Comparison of ENCODE assay signal across 6 cellular contexts in genomic region chr2:159787647-159788046, GRCh38. TPM values are rescaled to one million over a fixed set of nuclear protein-coding genes. Genes with fewer than 3 reads are reported as not detected.
DNase-seq lines count a peak whose midpoint lies in the region; ATAC-seq and TF ChIP-seq lines count a peak whose summit lies in the region.
"Not testable (repeated sequence)": the region's sequence is repeated elsewhere in the genome, so short reads cannot be mapped to it uniquely, and the experiment has no call there.

No MANE protein-coding gene starts in this region.

- not testable (repeated sequence) for H4K8ac ChIP-seq in trophoblast cell (ENCODE audit: low read depth, low read length)

- peaks cover 19% of the 10 kb centered on the region for H3K4me1 ChIP-seq in GM23338 (ENCODE audit: insufficient read depth)
- H3K4me1 ChIP-seq in HUES64 (ENCODE audit: insufficient read depth, low read length) = peaks cover 16% of the 10 kb centered on the region
- H3K4me1 ChIP-seq in left lung = peaks cover 0 to 77% of the 10 kb centered on the region in 2 donors
- not testable (repeated sequence) for H3K4me1 ChIP-seq in trophoblast cell (ENCODE audit: control insufficient read depth in 1 of 2, insufficient read depth in 2 of 2, low read length in 2 of 2)

- not testable (repeated sequence) for H3K79me1 ChIP-seq in trophoblast cell (ENCODE audit: low read length)

- not testable (repeated sequence) for H3F3A ChIP-seq in GM23338 (replicated peaks; ENCODE audit: low read depth)

- H4K20me1 ChIP-seq in GM23338 (replicated peaks; ENCODE audit: insufficient read depth) = not testable (repeated sequence)

- H3K9me3 Mint-ChIP-seq in GM23338; activated T-cell treated with anti-CD3 and anti-CD28 coated beads, Interleukin-2, amount 50 U/mL, for 72 hours: not testable (repeated sequence)

- H3K36me3 ChIP-seq in GM23338 (ENCODE audit: insufficient read depth); HUES64 (ENCODE audit: insufficient read depth, low read length); left lung; trophoblast cell (ENCODE audit: control insufficient read depth in 1 of 2, insufficient read depth in 2 of 2, low read length in 2 of 2): not testable (repeated sequence)

- not testable (repeated sequence) for H2BK120ac ChIP-seq in trophoblast cell (ENCODE audit: insufficient read depth, low read length, poor library complexity)

- H3K27me3 Mint-ChIP-seq in GM23338 (ENCODE audit: insufficient read depth, low read depth, poor library complexity); activated T-cell treated with anti-CD3 and anti-CD28 coated beads, Interleukin-2, amount 50 U/mL, for 72 hours (ENCODE audit: low read depth): not testable (repeated sequence)

- not testable (repeated sequence) for H2AK5ac ChIP-seq in trophoblast cell (ENCODE audit: low read length)

- not testable (repeated sequence) for H2BK12ac ChIP-seq in trophoblast cell (ENCODE audit: low read length)

- not testable (repeated sequence) for H3K23ac ChIP-seq in trophoblast cell (ENCODE audit: low read length)

- H2AFZ ChIP-seq in GM23338; trophoblast cell (ENCODE audit: insufficient read depth, low read length, poor library complexity): not testable (repeated sequence)

- H3K4me2 ChIP-seq in GM23338 = peak overlapping the region; percentile 45
- H3K4me2 ChIP-seq in trophoblast cell (ENCODE audit: low read length) = not testable (repeated sequence)

- not testable (repeated sequence) for DNase-seq in GM23338 (ENCODE audit: low spot score); activated T-cell treated with anti-CD3 and anti-CD28 coated beads, Interleukin-2, amount 50 U/mL, for 72 hours; epithelial cell of prostate (ENCODE audit: low read depth, low spot score); left lung
- peak; percentile 25 to 42 for DNase-seq in trophoblast cell

- not testable (repeated sequence) for H3K36me3 Mint-ChIP-seq in GM23338 (ENCODE audit: low read depth); activated T-cell treated with anti-CD3 and anti-CD28 coated beads, Interleukin-2, amount 50 U/mL, for 72 hours (ENCODE audit: insufficient read depth in 2 of 2)

- not testable (repeated sequence) for H4K12ac ChIP-seq in trophoblast cell (ENCODE audit: low read depth, low read length)

- H3K18ac ChIP-seq in trophoblast cell (ENCODE audit: low read length) = not testable (repeated sequence)

- H3K4me3 Mint-ChIP-seq in GM23338 = peak overlapping the region; percentile 23; the same call in 2 of the 3 replicates
- not testable (repeated sequence) for H3K4me3 Mint-ChIP-seq in activated T-cell treated with anti-CD3 and anti-CD28 coated beads, Interleukin-2, amount 50 U/mL, for 72 hours

- not testable (repeated sequence) for H3K79me2 ChIP-seq in GM23338 (replicated peaks; ENCODE audit: insufficient read depth); trophoblast cell (ENCODE audit: control insufficient read depth, insufficient read depth, low read length, poor library complexity)

- peak; percentile 64 for ATAC-seq in GM23338
- ATAC-seq in activated T-cell treated with anti-CD3 and anti-CD28 coated beads, Interleukin-2, amount 50 U/mL, for 72 hours (replicated peaks in 1 of 2) = not testable (repeated sequence)
- ATAC-seq in left lung = peak; percentile 41

- H3K27me3 ChIP-seq in GM23338 (ENCODE audit: insufficient read depth); HUES64 (ENCODE audit: insufficient read depth, low read length); left lung; trophoblast cell (ENCODE audit: insufficient read depth, low read length): not testable (repeated sequence)

- H4K91ac ChIP-seq in trophoblast cell (ENCODE audit: low read depth, low read length) = not testable (repeated sequence)

- not testable (repeated sequence) for H3K4ac ChIP-seq in trophoblast cell (ENCODE audit: low read depth, low read length)

- intact Hi-C loops in left lung (cut with DNase I) = not testable (repeated sequence)

- H3K4me3 ChIP-seq in GM23338; HUES64 (ENCODE audit: low read length); left lung; trophoblast cell (ENCODE audit: low read depth, low read length): not testable (repeated sequence)

- H3K27ac Mint-ChIP-seq in GM23338 = peak overlapping the region; percentile 91
- peak overlapping the region; percentile 65 for H3K27ac Mint-ChIP-seq in activated T-cell treated with anti-CD3 and anti-CD28 coated beads, Interleukin-2, amount 50 U/mL, for 72 hours

- 84% methylated on average over 6 of the region's 6 CpGs for WGBS in HUES64
- no CpG with 5 or more reads among the region's 6 CpGs for WGBS in trophoblast cell (ENCODE audit: extremely low coverage, insufficient coverage, insufficient read length)

- peak overlapping the region; percentile 34 for H3K27ac ChIP-seq in GM23338 (ENCODE audit: low read depth)
- H3K27ac ChIP-seq in HUES64 (ENCODE audit: low read depth, low read length) = 0 out of 2 replicates have a peak overlapping the region, but pooled peaks have one; percentile 18
- peak overlapping the region; percentile 30 for H3K27ac ChIP-seq in epithelial cell of prostate
- peak overlapping the region; percentile 4 to 50 for H3K27ac ChIP-seq in left lung
- H3K27ac ChIP-seq in trophoblast cell (ENCODE audit: low read depth, low read length) = not testable (repeated sequence)

- H3K9me2 ChIP-seq in GM23338 (ENCODE audit: insufficient read depth) = not testable (repeated sequence)

- not testable (repeated sequence) for H3K9me3 ChIP-seq in HUES64 (ENCODE audit: insufficient read depth, low read depth, low read length); left lung; trophoblast cell (ENCODE audit: insufficient read depth, low read depth, low read length)

- H3K14ac ChIP-seq in trophoblast cell (ENCODE audit: low read length) = not testable (repeated sequence)

- H3K4me1 Mint-ChIP-seq in GM23338 = peaks cover 30% of the 10 kb centered on the region
- peaks cover 12% of the 10 kb centered on the region for H3K4me1 Mint-ChIP-seq in activated T-cell treated with anti-CD3 and anti-CD28 coated beads, Interleukin-2, amount 50 U/mL, for 72 hours (ENCODE audit: low read depth)

- H2BK5ac ChIP-seq in trophoblast cell (ENCODE audit: low read depth, low read length, poor library complexity) = not testable (repeated sequence)

- not testable (repeated sequence) for TF ChIP-seq CTCF in GM23338 (conservative IDR thresholded peaks at IDR 0.05; ENCODE audit: low read depth in 2 of 2); left lung (IDR thresholded peaks at IDR 0.05)

- not testable (repeated sequence) for H3K9ac ChIP-seq in HUES64 (ENCODE audit: low read depth, low read length); trophoblast cell (ENCODE audit: low read length)

RNA-seq across cellular contexts. Expression of gene CD302, which starts 10.4 kb away (rescaled TPM):
- total RNA-seq in GM23338 (2014; rRNA removed; shearing (Covaris generic)) = 1.9 and 2.4 TPM in 2 replicates
- 1.4 and 1.6 TPM in 2 replicates for polyA plus RNA-seq in GM23338 (2016; fragmentation: Nextera tagmentation; extraction: Ambion mirVana)
- 0.40 TPM for polyA plus RNA-seq in HUES64 (2013, experiment 1 of 2)
- polyA plus RNA-seq in HUES64 (2013, experiment 2 of 2) = 0.70 TPM
- under 1 TPM; 0.72 to 0.88 TPM for total RNA-seq in activated T-cell treated with anti-CD3 and anti-CD28 coated beads, Interleukin-2, amount 50 U/mL, for 72 hours
- 10 to 100 TPM; 51.5 to 55.8 TPM for total RNA-seq in left lung
- 0.78 and 0.79 TPM in 2 replicates for polyA plus RNA-seq in trophoblast cell (2013)

Comparison
In these comparisons a context has a peak if more than half of its experiments do, and no peak if none do; other contexts are left out.
1. RNA of gene CD302, which starts 10.4 kb away (total RNA-seq): 51.5 to 55.8 TPM in left lung; 1.9 to 2.4 TPM in GM23338 and 0.72 to 0.88 TPM in activated T-cell treated with anti-CD3 and anti-CD28 coated beads, Interleukin-2, amount 50 U/mL, for 72 hours; every median in the first group is over 10 times any median in the second.